ENCODE assay signal across 14 cellular contexts in genomic region chr6:29791162-29791561, GRCh38. TPM values are rescaled to one million over a fixed set of nuclear protein-coding genes. Genes with fewer than 3 reads are reported as not detected.
DNase-seq lines count a peak whose midpoint lies in the region; ATAC-seq and TF ChIP-seq lines count a peak whose summit lies in the region.
"Had no signal": no experiment of that assay in that cellular context is flagged by ENCODE, and none has a peak within 500 bp of the region (broad histone marks: within the 10 kb centered on the region; RNA-seq: fewer than 3 reads in every experiment).

No MANE protein-coding gene starts in this region.

- peak overlapping the region; percentile 96 for H3K27ac ChIP-seq in RWPE2 (ENCODE audit: poor library complexity, severe bottlenecking)

- DNase-seq in G401 (ENCODE audit: low spot score) (peak; percentile 2), RWPE2 (ENCODE audit: low spot score) (no peak), SHP77 treated with DMSO at 0.1 percent for 48 hours (lab: John Stamatoyannopoulos, UW) (no peak), AG08396 (ENCODE audit: low spot score) (no peak), superior temporal gyrus (ENCODE audit: extremely low spot score) (no peak)
- DNase-seq in central memory CD8-positive, alpha-beta T cell (ENCODE audit: low spot score in 2 of 2) = no peak
- no peak for DNase-seq in natural killer cell treated with Interleukin-12 subunit alpha and Interleukin-12 subunit beta and Interleukin-15 and Interleukin-18, amount 100 ng/mL, for 72 hours (ENCODE audit: low spot score)
- DNase-seq: cortex of kidney; KBM-7; left ventricle myocardium superior; NCI-H2171 treated with DMSO at 0.1 percent for 48 hours; stimulated activated CD4-positive, alpha-beta T cell treated with anti-CD3 and anti-CD28 coated beads, Interleukin-4, amount 100 ng/mL, for 4 hours had no signal

- H3K4me3 Mint-ChIP-seq in central memory CD8-positive, alpha-beta T cell = peak overlapping the region; percentile 86
- H3K4me3 Mint-ChIP-seq in natural killer cell treated with Interleukin-12 subunit alpha and Interleukin-12 subunit beta and Interleukin-15 and Interleukin-18, amount 100 ng/mL, for 72 hours = peak overlapping the region; percentile 80

- H3K27ac Mint-ChIP-seq in central memory CD8-positive, alpha-beta T cell (ENCODE audit: low read depth) = no peak overlapping the region
- H3K27ac Mint-ChIP-seq in natural killer cell treated with Interleukin-12 subunit alpha and Interleukin-12 subunit beta and Interleukin-15 and Interleukin-18, amount 100 ng/mL, for 72 hours = peak overlapping the region; percentile 11 to 79

- peaks cover 3% of the 10 kb centered on the region; the same call in 1 of the 2 replicates for H3K36me3 ChIP-seq in RWPE2 (ENCODE audit: low read depth)

- no peak for TF ChIP-seq CTCF in RWPE2 (IDR thresholded peaks at IDR 0.05; ENCODE audit: poor library complexity, severe bottlenecking)

- peaks cover 50% of the 10 kb centered on the region for H3K27me3 Mint-ChIP-seq in central memory CD8-positive, alpha-beta T cell
- H3K27me3 Mint-ChIP-seq in natural killer cell treated with Interleukin-12 subunit alpha and Interleukin-12 subunit beta and Interleukin-15 and Interleukin-18, amount 100 ng/mL, for 72 hours = peaks cover 36 to 40% of the 10 kb centered on the region in 2 donors

- H3K9me3 ChIP-seq in RWPE2 (ENCODE audit: severe bottlenecking) = peaks cover 2% of the 10 kb centered on the region

- no peaks in the 10 kb centered on the region for H3K9me3 Mint-ChIP-seq in central memory CD8-positive, alpha-beta T cell
- peaks cover 4% of the 10 kb centered on the region for H3K9me3 Mint-ChIP-seq in natural killer cell treated with Interleukin-12 subunit alpha and Interleukin-12 subunit beta and Interleukin-15 and Interleukin-18, amount 100 ng/mL, for 72 hours

- ATAC-seq in RWPE2 (ENCODE audit: low read depth) = peak; percentile 43
- no peak for ATAC-seq in central memory CD8-positive, alpha-beta T cell (replicated peaks; ENCODE audit: extremely low read depth, poor library complexity, severe bottlenecking)
- no peak for ATAC-seq in natural killer cell treated with Interleukin-12 subunit alpha and Interleukin-12 subunit beta and Interleukin-15 and Interleukin-18, amount 100 ng/mL, for 72 hours
- no peak for ATAC-seq in HG03469 (IDR thresholded peaks at IDR 0.05; ENCODE audit: unreplicated experiment)

- in situ Hi-C loops in G401 (cut with HindIII; ENCODE audit: low sequenced_read_pairs) = no loop called here

- no peaks in the 10 kb centered on the region for H3K27me3 ChIP-seq in RWPE2 (ENCODE audit: insufficient read depth, poor library complexity, severe bottlenecking)

- H3K4me1 Mint-ChIP-seq in central memory CD8-positive, alpha-beta T cell = peaks cover 20% of the 10 kb centered on the region
- H3K4me1 Mint-ChIP-seq in natural killer cell treated with Interleukin-12 subunit alpha and Interleukin-12 subunit beta and Interleukin-15 and Interleukin-18, amount 100 ng/mL, for 72 hours (ENCODE audit: low read depth in 2 of 2) = peaks cover 14 to 16% of the 10 kb centered on the region in 2 donors

- H3K4me3 ChIP-seq in RWPE2 (ENCODE audit: severe bottlenecking) = peak overlapping the region; percentile 51

- peaks cover 2% of the 10 kb centered on the region for H3K36me3 Mint-ChIP-seq in central memory CD8-positive, alpha-beta T cell (ENCODE audit: insufficient read depth)
- peaks cover 4% of the 10 kb centered on the region for H3K36me3 Mint-ChIP-seq in natural killer cell treated with Interleukin-12 subunit alpha and Interleukin-12 subunit beta and Interleukin-15 and Interleukin-18, amount 100 ng/mL, for 72 hours

- peaks cover 8% of the 10 kb centered on the region for H3K4me1 ChIP-seq in RWPE2 (ENCODE audit: insufficient read depth, poor library complexity, severe bottlenecking)

RNA-seq across cellular contexts. Expression of gene HLA-G, which starts 36.5 kb away (rescaled TPM):
- total RNA-seq in G401 (2014; rRNA removed; shearing (Covaris generic)) = not detected in 2 replicates
- 1 to 10 TPM; 2.8 to 3.3 TPM for total RNA-seq in natural killer cell treated with Interleukin-12 subunit alpha and Interleukin-12 subunit beta and Interleukin-15 and Interleukin-18, amount 100 ng/mL, for 72 hours
- total RNA-seq: glomerular endothelial cell, left ventricle myocardium superior had no signal
